Comparison of ENCODE assay signal across 8 cellular contexts in the genomic region with DNA sequence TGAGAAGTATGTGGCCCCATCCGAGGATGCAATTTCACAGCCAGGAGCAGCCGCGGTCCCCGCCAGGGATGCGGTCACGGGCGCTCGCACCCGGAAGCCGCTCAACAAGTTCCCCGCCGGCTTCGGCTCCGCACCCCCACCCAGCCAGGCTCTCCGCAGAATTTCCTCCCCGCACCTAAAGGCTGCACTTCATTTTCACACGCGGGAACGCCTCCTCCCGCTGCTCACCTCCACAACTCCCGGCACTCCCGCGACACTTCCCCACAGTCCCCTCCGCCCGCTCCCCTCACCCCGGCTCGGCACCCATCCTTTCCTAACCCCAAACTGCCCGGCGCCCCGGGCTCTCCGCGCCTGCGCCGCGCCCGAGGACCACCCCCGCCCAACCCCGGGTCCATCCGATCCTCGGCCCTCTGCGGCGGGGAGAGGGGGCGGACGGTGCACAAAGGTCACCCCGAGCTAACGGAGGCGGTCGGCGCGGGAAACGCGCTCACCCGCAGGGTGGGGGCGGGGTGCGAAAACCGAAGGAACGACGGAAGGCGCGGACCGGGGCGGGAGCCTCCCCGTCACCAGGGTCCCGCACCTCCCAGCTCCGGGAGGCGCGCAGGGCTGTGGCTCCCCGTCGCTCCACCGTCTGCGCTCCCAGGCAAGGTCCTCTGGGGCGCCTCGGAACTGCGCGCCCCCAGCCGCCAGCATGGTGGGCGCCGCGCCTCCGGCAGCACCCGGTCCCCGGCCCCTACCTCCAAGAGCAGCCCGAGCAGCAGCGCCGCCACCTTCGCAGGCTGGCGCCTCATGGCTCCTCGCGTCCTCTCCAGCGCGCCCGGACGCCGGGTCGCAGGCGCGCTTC. TPM values are rescaled to one million over a fixed set of nuclear protein-coding genes. Genes with fewer than 3 reads are reported as not detected.
DNase-seq lines count a peak whose midpoint lies in the region; ATAC-seq and TF ChIP-seq lines count a peak whose summit lies in the region.

No MANE protein-coding gene starts in this region.

- H3K9ac ChIP-seq in GM23248 = peak overlapping the region; percentile 83

- H3K27ac ChIP-seq in GM23248 (peak overlapping the region; percentile 87), body of pancreas (peak overlapping the region; percentile 62 to 86 (median 80))

- peaks cover 46% of the 10 kb centered on the region for H3K4me1 ChIP-seq in GM23248 (ENCODE audit: insufficient read depth)
- H3K4me1 ChIP-seq in body of pancreas = peaks cover 40% of the 10 kb centered on the region

- TF ChIP-seq CTCF in body of pancreas (IDR thresholded peaks at IDR 0.05) = no peak

- H3K9me3 ChIP-seq in GM23248 (ENCODE audit: low read depth) (no peaks in the 10 kb centered on the region), body of pancreas (no peaks in the 10 kb centered on the region)

- ATAC-seq in body of pancreas = peak; percentile 54

- H3K9me2 ChIP-seq in GM23248 (ENCODE audit: insufficient read depth) = no peaks in the 10 kb centered on the region

- H3K27me3 ChIP-seq in GM23248 (replicated peaks; ENCODE audit: insufficient read depth) (no peaks in the 10 kb centered on the region), body of pancreas (no peaks in the 10 kb centered on the region)

- TF ChIP-seq POLR2A in body of pancreas (IDR thresholded peaks at IDR 0.05) = peak; percentile 13 to 45 (median 30)

- DNase-seq in GM23248 = peak; percentile 73
- DNase-seq in LHCN-M2 (ENCODE audit: low read depth) = peak; percentile 52
- DNase-seq in T1000 (lab: John Stamatoyannopoulos, UW) = peak; percentile 36
- DNase-seq in body of pancreas = peak; percentile 56 to 67 (median 61)
- DNase-seq in iPS-NIHi11 (ENCODE audit: low spot score) = peak; percentile 76
- DNase-seq in stimulated activated CD4-positive, alpha-beta T cell treated with anti-CD3 and anti-CD28 coated beads, Interleukin-15, amount 100 ng/mL, for 1 hour (ENCODE audit: low read depth in 1 of 2, low spot score in 1 of 2) = peak; percentile 25 to 46
- DNase-seq in OCI-M2 (lab: John Stamatoyannopoulos, UW; ENCODE audit: unreplicated experiment) = no peak

- peaks cover 40% of the 10 kb centered on the region for H3K79me2 ChIP-seq in GM23248 (ENCODE audit: insufficient read depth)

- H3K4me3 ChIP-seq in GM08714 (ENCODE audit: low read length) (peak overlapping the region; percentile 90), GM23248 (peak overlapping the region; percentile 85), body of pancreas (peak overlapping the region; percentile 94 to 98)

- H3K4me2 ChIP-seq in GM23248 (ENCODE audit: unreplicated experiment) = peak overlapping the region; percentile 88

- 0 to 1% methylated on average over 47 to 73 of the region's 97 CpGs for WGBS in GM23248 (ENCODE audit: low coverage in 1 of 2, low lambda C conversion rate in 2 of 2, missing lambda C conversion rate in 2 of 2), 2 experiments
- WGBS in body of pancreas, 2 donors = 0% methylated on average over 37 to 50 of the region's 97 CpGs

- H3F3A ChIP-seq in GM23248 (ENCODE audit: insufficient read depth) = peaks cover 32% of the 10 kb centered on the region

- H2AFZ ChIP-seq in GM23248 = peak overlapping the region; percentile 87

- intact Hi-C loops in body of pancreas (cut with DNase I) = no loop called here

- in situ Hi-C loops in GM23248 (cut with MboI) = no loop called here

- H3K36me3 ChIP-seq in GM23248 (ENCODE audit: low read depth) = no peaks in the 10 kb centered on the region
- H3K36me3 ChIP-seq in body of pancreas (replicated peaks in 1 of 2; ENCODE audit: insufficient read depth in 1 of 2, low read depth in 2 of 2) = no peaks in the 10 kb centered on the region

- no peaks in the 10 kb centered on the region; the same call in 1 of the 2 replicates for H4K20me1 ChIP-seq in GM23248 (ENCODE audit: insufficient read depth)

RNA-seq across cellular contexts. Expression of a gene that starts 0.5 kb away (rescaled TPM):
- total RNA-seq in GM23248 (2014; rRNA removed; shearing (Covaris generic)) = 86.5 and 106 TPM in 2 replicates
- polyA plus RNA-seq in GM23248 (2016; fragmentation: Nextera tagmentation; extraction: Ambion mirVana) = 27.5 and 27.7 TPM in 2 replicates
- total RNA-seq in LHCN-M2 (2014; rRNA removed) (192 and 201 TPM in 2 replicates), body of pancreas (10 to 100 TPM; 25.1 to 30.6 TPM)
- polyA plus RNA-seq in LHCN-M2 (2012) = 169 TPM
